ENCODE assay signal across 8 cellular contexts in the genomic region with DNA sequence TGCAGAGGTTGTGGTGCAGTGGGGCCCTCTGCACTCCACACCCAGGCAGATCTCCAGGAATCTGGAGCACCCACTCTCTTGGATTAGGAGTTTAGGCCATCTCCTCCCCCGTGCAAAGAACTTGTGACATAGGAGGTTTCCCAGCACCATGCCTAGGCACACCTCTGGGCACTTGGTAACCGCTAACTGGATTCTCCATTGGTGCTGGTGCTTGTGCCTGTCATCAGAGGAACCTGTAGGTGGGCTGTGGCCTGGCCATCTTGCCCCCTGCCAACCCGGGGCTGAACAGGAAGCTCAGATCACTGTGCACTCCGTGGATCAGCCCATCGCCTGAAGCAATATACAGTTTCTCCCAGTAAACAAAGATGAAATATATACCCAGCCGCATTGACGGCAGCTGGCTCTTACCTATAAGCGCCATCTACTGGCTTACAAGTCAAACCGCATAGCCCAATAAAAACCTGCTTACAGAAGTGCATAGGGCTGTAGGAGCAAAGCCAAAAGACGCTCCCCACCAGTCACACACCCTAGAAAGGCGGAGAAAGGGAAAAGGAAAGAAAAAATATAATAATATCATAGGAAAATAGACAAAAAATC. TPM values are rescaled to one million over a fixed set of nuclear protein-coding genes. Genes with fewer than 3 reads are reported as not detected.
DNase-seq lines count a peak whose midpoint lies in the region; ATAC-seq, FAIRE-seq and TF ChIP-seq lines count a peak whose summit lies in the region.

No MANE protein-coding gene starts in this region.

- peaks cover 7% of the 10 kb centered on the region for H3K9me3 Mint-ChIP-seq in memory B cell

- FAIRE-seq in D721Med (lab: Jason Lieb, UNC) (no peak), frontal cortex (lab: Jason Lieb, UNC) (no peak)

- H3K27me3 Mint-ChIP-seq in memory B cell: peaks cover 4% of the 10 kb centered on the region

- TF ChIP-seq CTCF in D721Med (IDR thresholded peaks at IDR 0.05; ENCODE audit: insufficient read depth, missing control alignments): peak; percentile 48

- ATAC-seq in GM18517 (IDR thresholded peaks at IDR 0.05; ENCODE audit: unreplicated experiment) (peak; percentile 82), HG03066 (IDR thresholded peaks at IDR 0.05; ENCODE audit: low read depth, unreplicated experiment) (peak; percentile 79), memory B cell (ENCODE audit: low read depth) (peak; percentile 69)

- no peak overlapping the region for H3K4me3 Mint-ChIP-seq in memory B cell

- no peak overlapping the region for H3K27ac Mint-ChIP-seq in memory B cell

- DNase-seq in D721Med (ENCODE audit: insufficient read length, low spot score) (no peak), NCI-H2107 treated with DMSO at 0.1 percent for 48 hours (lab: John Stamatoyannopoulos, UW; ENCODE audit: unreplicated experiment) (peak; percentile 80), amniotic epithelial cell (ENCODE audit: low read depth) (peak; percentile 49), memory B cell (ENCODE audit: low spot score in 2 of 2) (no peak), frontal cortex (ENCODE audit: low spot score in 2 of 2) (no peak)
- no peak for DNase-seq in stimulated activated CD4-positive, alpha-beta T cell treated with anti-CD3 and anti-CD28 coated beads, Interleukin-12 subunit alpha, Interleukin-12 subunit beta, amount 100 ng/mL, for 4 hours

- H3K4me1 Mint-ChIP-seq in memory B cell: no peaks in the 10 kb centered on the region

- H3K36me3 Mint-ChIP-seq in memory B cell: peaks cover 6% of the 10 kb centered on the region

RNA-seq across cellular contexts. Expression of a gene that starts 19.1 kb away (rescaled TPM):
- not detected for total RNA-seq in frontal cortex

RNA-seq across cellular contexts. Expression of a gene that starts 43.5 kb away (rescaled TPM):
- 0.41 TPM for total RNA-seq in frontal cortex

Comparison
In these comparisons a context has a peak if more than half of its experiments do, and no peak if none do; other contexts are left out.
1. DNase-seq: peak in NCI-H2107 treated with DMSO at 0.1 percent for 48 hours (single experiment) and amniotic epithelial cell (single experiment); none in D721Med (single experiment), memory B cell (0 of 2), frontal cortex (0 of 2) and stimulated activated CD4-positive, alpha-beta T cell treated with anti-CD3 and anti-CD28 coated beads, Interleukin-12 subunit alpha, Interleukin-12 subunit beta, amount 100 ng/mL, for 4 hours (single experiment).
2. Peak in every context shown above with its lines, with median percentiles within 50 percentile points of each other: ATAC-seq.